In the genomic region with DNA sequence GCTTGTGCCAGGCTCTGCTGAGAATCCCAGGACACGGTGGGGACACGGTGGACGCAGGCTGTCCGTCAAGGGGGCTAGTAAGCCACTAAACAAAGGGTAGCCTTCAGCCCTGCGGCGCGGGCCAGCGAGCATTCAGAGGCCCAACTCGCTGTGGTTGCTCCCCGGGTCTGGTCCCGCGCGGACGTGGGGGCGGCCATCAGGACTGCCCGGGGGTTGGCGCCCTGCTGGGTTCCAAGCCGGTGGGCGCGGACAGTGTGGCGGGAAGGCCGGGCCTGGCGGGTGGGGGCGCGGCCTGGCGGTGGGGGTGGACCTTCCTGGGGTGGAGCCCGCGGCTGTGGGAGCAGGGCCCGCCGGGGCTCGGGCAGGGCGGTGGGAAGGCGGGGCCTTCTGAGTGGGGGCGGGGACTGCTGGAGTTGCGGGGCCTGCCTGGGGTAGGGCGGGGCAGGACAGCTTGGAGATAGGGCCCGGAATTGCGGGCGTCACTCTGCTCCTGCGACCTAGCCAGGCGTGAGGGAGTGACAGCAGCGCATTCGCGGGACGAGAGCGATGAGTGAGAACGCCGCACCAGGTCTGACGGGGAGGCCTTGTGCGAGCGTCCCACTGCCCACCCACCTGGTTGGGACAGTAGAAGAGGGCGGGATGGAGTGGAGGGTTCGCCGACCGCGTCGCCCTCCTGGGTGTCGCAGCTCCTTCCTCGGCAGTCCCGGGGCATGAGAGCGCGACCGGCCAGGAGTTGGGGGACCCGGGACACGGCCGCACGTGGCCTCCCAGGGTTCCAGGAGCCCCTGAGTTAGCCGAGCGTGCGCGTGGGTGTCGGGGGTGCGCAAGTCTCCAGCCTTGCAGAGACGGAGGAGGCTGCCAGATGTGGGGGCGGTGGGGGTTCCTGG, we compare ENCODE assay signal across 1 cellular context.
A peak's percentile ranks its signal among the peaks of the same experiment; 100 is the strongest.
TF ChIP-seq lines count a peak whose summit lies in the region.

A gene with protein sequence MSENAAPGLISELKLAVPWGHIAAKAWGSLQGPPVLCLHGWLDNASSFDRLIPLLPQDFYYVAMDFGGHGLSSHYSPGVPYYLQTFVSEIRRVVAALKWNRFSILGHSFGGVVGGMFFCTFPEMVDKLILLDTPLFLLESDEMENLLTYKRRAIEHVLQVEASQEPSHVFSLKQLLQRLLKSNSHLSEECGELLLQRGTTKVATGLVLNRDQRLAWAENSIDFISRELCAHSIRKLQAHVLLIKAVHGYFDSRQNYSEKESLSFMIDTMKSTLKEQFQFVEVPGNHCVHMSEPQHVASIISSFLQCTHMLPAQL (plus strand): TSS at position 482 of the 887 bp plus-strand sequence. CDS start 65 bp downstream, at position 547.

TF ChIP-seq in HEK293, 187 proteins besides CTCF, POLR2A, EP300 and RAD21 (continued from another document and continues in another):
- TF ChIP-seq ZBTB10 (tag by site-specific recombination; IDR thresholded peaks at IDR 0.05) (no peak), ZNF341 (tag by site-specific recombination; IDR thresholded peaks at IDR 0.05; ENCODE audit: low read depth) (no peak), ZNF660 (tag by site-specific recombination; IDR thresholded peaks at IDR 0.05) (no peak), REPIN1 (tag by site-specific recombination; IDR thresholded peaks at IDR 0.05; ENCODE audit: low read depth) (no peak), SP2 (tag by site-specific recombination; IDR thresholded peaks at IDR 0.05) (peak; percentile 93), ZNF610 (tag by site-specific recombination; IDR thresholded peaks at IDR 0.05; ENCODE audit: borderline replicate concordance) (no peak), ZNF843 (tag by site-specific recombination; IDR thresholded peaks at IDR 0.05) (no peak), ZNF302 (tag by site-specific recombination; IDR thresholded peaks at IDR 0.05; ENCODE audit: low read depth) (no peak), ZNF629 (tag by site-specific recombination; IDR thresholded peaks at IDR 0.05) (peak; percentile 42; the same call in 1 of the 2 replicates), ZSCAN16 (tag by site-specific recombination; IDR thresholded peaks at IDR 0.05) (no peak), ZNF366 (tag by site-specific recombination; conservative IDR thresholded peaks at IDR 0.05) (peak; percentile 59), ZNF26 (tag by site-specific recombination; IDR thresholded peaks at IDR 0.05) (no peak), ZNF132 (tag by site-specific recombination; IDR thresholded peaks at IDR 0.05; ENCODE audit: borderline replicate concordance) (no peak), ZNF514 (tag by site-specific recombination; IDR thresholded peaks at IDR 0.05) (no peak), ZNF121 (tag by site-specific recombination; IDR thresholded peaks at IDR 0.05) (peak; percentile 85), BCL11B (tag by site-specific recombination; IDR thresholded peaks at IDR 0.05; ENCODE audit: low read depth) (no peak), ZNF626 (tag by site-specific recombination; IDR thresholded peaks at IDR 0.05) (no peak), ZBTB48 (tag by site-specific recombination; IDR thresholded peaks at IDR 0.05) (0 out of 2 replicates have a peak, but pooled peaks have one; percentile 38), AEBP2 (tag by site-specific recombination; IDR thresholded peaks at IDR 0.05; ENCODE audit: borderline replicate concordance) (no peak), YY2 (tag by site-specific recombination; IDR thresholded peaks at IDR 0.05) (no peak), ZNF16 (tag by site-specific recombination; IDR thresholded peaks at IDR 0.05; ENCODE audit: low read depth) (no peak), ZNF791 (tag by site-specific recombination; IDR thresholded peaks at IDR 0.05) (no peak), ZNF549 (tag by site-specific recombination; IDR thresholded peaks at IDR 0.05) (no peak), ZNF394 (tag by site-specific recombination; IDR thresholded peaks at IDR 0.05; ENCODE audit: borderline replicate concordance) (no peak), ZNF426 (tag by site-specific recombination; IDR thresholded peaks at IDR 0.05) (no peak), ZNF645 (tag by site-specific recombination; IDR thresholded peaks at IDR 0.05) (no peak), SP7 (tag by site-specific recombination; IDR thresholded peaks at IDR 0.05) (no peak; the same call in 1 of the 2 replicates), KLF8 (tag by site-specific recombination; IDR thresholded peaks at IDR 0.05) (peak; percentile 72), ZNF701 (tag by site-specific recombination; IDR thresholded peaks at IDR 0.05) (no peak), KLF7 (tag by site-specific recombination; IDR thresholded peaks at IDR 0.05; ENCODE audit: borderline replicate concordance) (peak; percentile 53; the same call in 1 of the 2 replicates), ZNF404 (tag by site-specific recombination; IDR thresholded peaks at IDR 0.05) (no peak), ZNF175 (tag by site-specific recombination; IDR thresholded peaks at IDR 0.05) (no peak), KLF16 (tag by site-specific recombination; IDR thresholded peaks at IDR 0.05) (peak; percentile 64; the same call in 1 of the 2 replicates), ZIC2 (tag by site-specific recombination; IDR thresholded peaks at IDR 0.05) (peak; percentile 73), ZNF266 (tag by site-specific recombination; IDR thresholded peaks at IDR 0.05; ENCODE audit: low read depth) (no peak), ZNF621 (tag by site-specific recombination; IDR thresholded peaks at IDR 0.05) (no peak), ZNF48 (tag by site-specific recombination; IDR thresholded peaks at IDR 0.05) (no peak), ZNF558 (tag by site-specific recombination; IDR thresholded peaks at IDR 0.05) (no peak), ZNF23 (tag by site-specific recombination; IDR thresholded peaks at IDR 0.05; ENCODE audit: borderline replicate concordance) (no peak), ZSCAN23 (tag by site-specific recombination; IDR thresholded peaks at IDR 0.05) (no peak), GLI4 (tag by site-specific recombination; IDR thresholded peaks at IDR 0.05) (no peak), ZNF433 (tag by site-specific recombination; IDR thresholded peaks at IDR 0.05; ENCODE audit: low read depth) (no peak)
- TF ChIP-seq, protein P1, sequence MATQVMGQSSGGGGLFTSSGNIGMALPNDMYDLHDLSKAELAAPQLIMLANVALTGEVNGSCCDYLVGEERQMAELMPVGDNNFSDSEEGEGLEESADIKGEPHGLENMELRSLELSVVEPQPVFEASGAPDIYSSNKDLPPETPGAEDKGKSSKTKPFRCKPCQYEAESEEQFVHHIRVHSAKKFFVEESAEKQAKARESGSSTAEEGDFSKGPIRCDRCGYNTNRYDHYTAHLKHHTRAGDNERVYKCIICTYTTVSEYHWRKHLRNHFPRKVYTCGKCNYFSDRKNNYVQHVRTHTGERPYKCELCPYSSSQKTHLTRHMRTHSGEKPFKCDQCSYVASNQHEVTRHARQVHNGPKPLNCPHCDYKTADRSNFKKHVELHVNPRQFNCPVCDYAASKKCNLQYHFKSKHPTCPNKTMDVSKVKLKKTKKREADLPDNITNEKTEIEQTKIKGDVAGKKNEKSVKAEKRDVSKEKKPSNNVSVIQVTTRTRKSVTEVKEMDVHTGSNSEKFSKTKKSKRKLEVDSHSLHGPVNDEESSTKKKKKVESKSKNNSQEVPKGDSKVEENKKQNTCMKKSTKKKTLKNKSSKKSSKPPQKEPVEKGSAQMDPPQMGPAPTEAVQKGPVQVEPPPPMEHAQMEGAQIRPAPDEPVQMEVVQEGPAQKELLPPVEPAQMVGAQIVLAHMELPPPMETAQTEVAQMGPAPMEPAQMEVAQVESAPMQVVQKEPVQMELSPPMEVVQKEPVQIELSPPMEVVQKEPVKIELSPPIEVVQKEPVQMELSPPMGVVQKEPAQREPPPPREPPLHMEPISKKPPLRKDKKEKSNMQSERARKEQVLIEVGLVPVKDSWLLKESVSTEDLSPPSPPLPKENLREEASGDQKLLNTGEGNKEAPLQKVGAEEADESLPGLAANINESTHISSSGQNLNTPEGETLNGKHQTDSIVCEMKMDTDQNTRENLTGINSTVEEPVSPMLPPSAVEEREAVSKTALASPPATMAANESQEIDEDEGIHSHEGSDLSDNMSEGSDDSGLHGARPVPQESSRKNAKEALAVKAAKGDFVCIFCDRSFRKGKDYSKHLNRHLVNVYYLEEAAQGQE (tag by site-specific recombination; IDR thresholded peaks at IDR 0.05) = no peak
- TF ChIP-seq, protein P2, sequence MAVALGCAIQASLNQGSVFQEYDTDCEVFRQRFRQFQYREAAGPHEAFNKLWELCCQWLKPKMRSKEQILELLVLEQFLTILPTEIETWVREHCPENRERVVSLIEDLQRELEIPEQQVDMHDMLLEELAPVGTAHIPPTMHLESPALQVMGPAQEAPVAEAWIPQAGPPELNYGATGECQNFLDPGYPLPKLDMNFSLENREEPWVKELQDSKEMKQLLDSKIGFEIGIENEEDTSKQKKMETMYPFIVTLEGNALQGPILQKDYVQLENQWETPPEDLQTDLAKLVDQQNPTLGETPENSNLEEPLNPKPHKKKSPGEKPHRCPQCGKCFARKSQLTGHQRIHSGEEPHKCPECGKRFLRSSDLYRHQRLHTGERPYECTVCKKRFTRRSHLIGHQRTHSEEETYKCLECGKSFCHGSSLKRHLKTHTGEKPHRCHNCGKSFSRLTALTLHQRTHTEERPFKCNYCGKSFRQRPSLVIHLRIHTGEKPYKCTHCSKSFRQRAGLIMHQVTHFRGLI (tag by site-specific recombination; IDR thresholded peaks at IDR 0.05) = no peak
- TF ChIP-seq, protein P3, sequence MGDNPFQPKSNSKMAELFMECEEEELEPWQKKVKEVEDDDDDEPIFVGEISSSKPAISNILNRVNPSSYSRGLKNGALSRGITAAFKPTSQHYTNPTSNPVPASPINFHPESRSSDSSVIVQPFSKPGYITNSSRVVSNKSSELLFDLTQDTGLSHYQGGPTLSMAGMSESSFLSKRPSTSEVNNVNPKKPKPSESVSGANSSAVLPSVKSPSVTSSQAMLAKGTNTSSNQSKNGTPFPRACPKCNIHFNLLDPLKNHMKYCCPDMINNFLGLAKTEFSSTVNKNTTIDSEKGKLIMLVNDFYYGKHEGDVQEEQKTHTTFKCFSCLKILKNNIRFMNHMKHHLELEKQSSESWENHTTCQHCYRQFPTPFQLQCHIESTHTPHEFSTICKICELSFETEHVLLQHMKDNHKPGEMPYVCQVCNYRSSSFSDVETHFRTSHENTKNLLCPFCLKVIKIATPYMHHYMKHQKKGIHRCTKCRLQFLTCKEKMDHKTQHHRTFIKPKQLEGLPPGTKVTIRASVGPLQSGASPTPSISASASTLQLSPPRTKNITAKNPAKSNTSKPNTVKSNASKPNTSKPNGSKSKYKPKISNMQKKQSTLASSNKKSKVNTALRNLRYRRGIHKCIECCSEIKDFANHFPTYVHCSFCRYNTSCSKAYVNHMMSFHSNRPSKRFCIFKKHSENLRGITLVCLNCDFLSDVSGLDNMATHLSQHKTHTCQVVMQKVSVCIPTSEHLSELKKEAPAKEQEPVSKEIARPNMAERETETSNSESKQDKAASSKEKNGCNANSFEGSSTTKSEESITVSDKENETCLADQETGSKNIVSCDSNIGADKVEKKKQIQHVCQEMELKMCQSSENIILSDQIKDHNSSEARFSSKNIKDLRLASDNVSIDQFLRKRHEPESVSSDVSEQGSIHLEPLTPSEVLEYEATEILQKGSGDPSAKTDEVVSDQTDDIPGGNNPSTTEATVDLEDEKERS (tag by site-specific recombination; IDR thresholded peaks at IDR 0.05) = no peak
